In the genomic region with DNA sequence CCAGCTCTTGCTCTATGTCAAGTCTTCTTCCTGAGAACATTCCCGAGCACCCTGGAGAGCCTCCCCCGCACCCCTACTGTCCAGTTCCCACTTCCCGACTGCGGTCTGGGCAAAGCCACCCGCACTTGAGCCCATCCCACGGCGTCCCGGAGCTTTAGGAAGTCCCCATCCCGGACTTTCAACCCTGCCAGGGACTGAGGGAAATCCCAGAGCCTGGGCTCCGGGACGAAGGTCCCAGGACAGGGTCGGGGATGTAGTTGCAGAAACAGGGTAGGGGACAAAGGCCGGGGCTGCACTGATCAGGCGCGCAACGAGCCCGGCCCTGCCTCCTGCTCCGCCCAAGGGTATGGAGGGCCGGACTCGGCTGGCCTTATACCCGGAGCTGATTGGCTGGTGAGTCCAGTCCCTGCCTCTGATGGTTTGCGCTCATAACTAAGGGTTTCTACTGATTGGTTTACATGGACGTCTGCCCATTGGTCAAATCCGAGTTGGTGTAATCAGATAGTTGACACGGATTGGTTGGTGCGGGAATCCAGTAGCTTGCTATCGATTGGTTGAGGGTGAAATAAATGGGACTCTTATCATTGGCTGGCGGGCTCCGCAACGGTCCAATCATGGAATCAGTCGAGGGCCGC, we compare ENCODE assay signal across 8 cellular contexts. TPM values are rescaled to one million over a fixed set of nuclear protein-coding genes. Genes with fewer than 3 reads are reported as not detected.
DNase-seq lines count a peak whose midpoint lies in the region; ATAC-seq and TF ChIP-seq lines count a peak whose summit lies in the region.

No MANE protein-coding gene starts in this region.

- TF ChIP-seq EP300 in sigmoid colon (IDR thresholded peaks at IDR 0.05): no peak

- H3K36me3 ChIP-seq in brain microvascular endothelial cell (replicated peaks): no peaks in the 10 kb centered on the region
- peaks cover 7% of the 10 kb centered on the region for H3K36me3 ChIP-seq in iPS DF 6.9 (ENCODE audit: control insufficient read depth, insufficient read depth, low read length)
- H3K36me3 ChIP-seq in sigmoid colon: peaks cover 0 to 14% (median 2%) of the 10 kb centered on the region in 4 donors

- peak; percentile 76 for ATAC-seq in HG03064 (IDR thresholded peaks at IDR 0.05; ENCODE audit: low read depth, unreplicated experiment)

- no peaks in the 10 kb centered on the region for H3K27me3 ChIP-seq in brain microvascular endothelial cell (replicated peaks)
- H3K27me3 ChIP-seq in iPS DF 6.9 (ENCODE audit: control insufficient read depth, insufficient read depth, low read length): no peaks in the 10 kb centered on the region
- no peaks in the 10 kb centered on the region for H3K27me3 ChIP-seq in sigmoid colon

- TF ChIP-seq POLR2A in GM18526 (IDR thresholded peaks at IDR 0.05; ENCODE audit: extremely low read depth, insufficient read length): peak; percentile 92
- TF ChIP-seq POLR2A in sigmoid colon (IDR thresholded peaks at IDR 0.05): peak; percentile 92 to 93

- H3K4me1 ChIP-seq in iPS DF 6.9 (ENCODE audit: control insufficient read depth, insufficient read depth, low read length) (peaks cover 3% of the 10 kb centered on the region), sigmoid colon (peaks cover 0 to 23% (median 18%) of the 10 kb centered on the region in 4 donors)

- in situ Hi-C loops in brain microvascular endothelial cell (cut with HindIII; ENCODE audit: low pct_ligation_motif_present, low sequenced_read_pairs): no loop called here

- H3K27ac ChIP-seq in brain microvascular endothelial cell (peak overlapping the region; percentile 17), iPS DF 6.9 (ENCODE audit: low read length) (no peak overlapping the region), sigmoid colon (peak overlapping the region; percentile 95 to 99 (median 96))

- TF ChIP-seq CTCF in brain microvascular endothelial cell (IDR thresholded peaks at IDR 0.05; ENCODE audit: low read depth, low read length, missing control alignments) (no peak), sigmoid colon (IDR thresholded peaks at IDR 0.05) (no peak)

- H3K4me3 ChIP-seq in brain microvascular endothelial cell (ENCODE audit: low read depth, low read length) (peak overlapping the region; percentile 67), iPS DF 6.9 (ENCODE audit: low read length) (peak overlapping the region; percentile 48; the same call in 1 of the 2 replicates), sigmoid colon (peak overlapping the region; percentile 64 to 90 (median 82))

- intact Hi-C loops in sigmoid colon (cut with DNase I): loop anchor here (2.0 to 5.0 kb wide), 2 partner anchors 58 to 95 kb away; partner anchors contain the start of genes SH3GL1 and YJU2

- DNase-seq in A172 (ENCODE audit: low spot score) (peak; percentile 100), NCI-H2107 (lab: John Stamatoyannopoulos, UW) (peak; percentile 96), UCSD-AML1 (lab: John Stamatoyannopoulos, UW; ENCODE audit: unreplicated experiment) (peak; percentile 98), brain microvascular endothelial cell (peak; percentile 100), iPS DF 6.9 (ENCODE audit: low read depth, low spot score) (peak; percentile 99), sigmoid colon (peak; percentile 99)

- WGBS in iPS DF 6.9 (ENCODE audit: insufficient coverage, insufficient read length): no CpG with 5 or more reads among the region's 32 CpGs
- WGBS in sigmoid colon, 2 donors: 1 to 2% methylated on average over 32 of the region's 32 CpGs

- H3K9me3 ChIP-seq in iPS DF 6.9 (ENCODE audit: control insufficient read depth, insufficient read depth, low read length) (no peaks in the 10 kb centered on the region), sigmoid colon (no peaks in the 10 kb centered on the region)

RNA-seq across cellular contexts. Expression of gene MPND, which starts 0.8 kb away (rescaled TPM):
- 6.4 and 6.6 TPM in 2 replicates for total RNA-seq in A172 (2014; rRNA removed; shearing (Covaris generic))
- total RNA-seq in sigmoid colon: 10 to 100 TPM in 1 of 4 donors, 1 to 10 TPM in 3; 8.6 to 13.3 (median 9.3) TPM
- 10 to 100 TPM; 38.2 to 65.2 (median 60.1) TPM for polyA plus RNA-seq in sigmoid colon

RNA-seq across cellular contexts. Expression of gene STAP2, which starts 3.9 kb away (rescaled TPM):
- 73.5 and 96.1 TPM in 2 replicates for total RNA-seq in A172 (2014; rRNA removed; shearing (Covaris generic))
- total RNA-seq in sigmoid colon: 1 to 10 TPM in 3 of 4 donors, under 1 TPM in 1; 0.99 to 5.5 (median 2.7) TPM
- 100 to 1,000 TPM; 146 to 313 (median 199) TPM for polyA plus RNA-seq in sigmoid colon

RNA-seq across cellular contexts. Expression of gene FSD1, which starts 38.1 kb away (rescaled TPM):
- total RNA-seq in A172 (2014; rRNA removed; shearing (Covaris generic)): 43.2 and 61.1 TPM in 2 replicates
- 1 to 10 TPM in 2 of 4 donors, not detected in 2; 1.1 to 1.5 TPM for total RNA-seq in sigmoid colon
- 1 to 10 TPM in 2 of 3 donors, not detected in 1; 1.6 to 2.6 TPM for polyA plus RNA-seq in sigmoid colon

RNA-seq across cellular contexts. Expression of gene TMIGD2, which starts 40.3 kb away (rescaled TPM):
- total RNA-seq in A172 (2014; rRNA removed; shearing (Covaris generic)): not detected in 2 replicates
- total RNA-seq in sigmoid colon: not detected
- 1 to 10 TPM in 1 of 3 donors, under 1 TPM in 1, not detected in 1; 0.60 to 6.3 TPM for polyA plus RNA-seq in sigmoid colon

RNA-seq across cellular contexts. Expression of gene SH3GL1, which starts 57.8 kb away (rescaled TPM):
- total RNA-seq in A172 (2014; rRNA removed; shearing (Covaris generic)): 94.0 and 137 TPM in 2 replicates
- 10 to 100 TPM; 28.5 to 33.9 (median 32.2) TPM for total RNA-seq in sigmoid colon
- polyA plus RNA-seq in sigmoid colon: 10 to 100 TPM; 37.9 to 47.4 (median 45.0) TPM

Comparison
In these comparisons a context has a peak if more than half of its experiments do, and no peak if none do; other contexts are left out.
1. RNA of gene STAP2, which starts 3.9 kb away (total RNA-seq): 73.5 to 96.1 TPM in A172; 0.99 to 5.5 TPM in sigmoid colon; every median in the first group is over 10 times any median in the second.
2. RNA of gene FSD1, which starts 38.1 kb away (total RNA-seq): 43.2 to 61.1 TPM in A172; 1.1 to 1.5 TPM in sigmoid colon; every median in the first group is over 10 times any median in the second.
3. Peak in every context shown above with its lines, with median percentiles within 50 percentile points of each other: DNase-seq and H3K4me3 ChIP-seq.